Comparison of ENCODE assay signal across 6 cellular contexts in the genomic region with DNA sequence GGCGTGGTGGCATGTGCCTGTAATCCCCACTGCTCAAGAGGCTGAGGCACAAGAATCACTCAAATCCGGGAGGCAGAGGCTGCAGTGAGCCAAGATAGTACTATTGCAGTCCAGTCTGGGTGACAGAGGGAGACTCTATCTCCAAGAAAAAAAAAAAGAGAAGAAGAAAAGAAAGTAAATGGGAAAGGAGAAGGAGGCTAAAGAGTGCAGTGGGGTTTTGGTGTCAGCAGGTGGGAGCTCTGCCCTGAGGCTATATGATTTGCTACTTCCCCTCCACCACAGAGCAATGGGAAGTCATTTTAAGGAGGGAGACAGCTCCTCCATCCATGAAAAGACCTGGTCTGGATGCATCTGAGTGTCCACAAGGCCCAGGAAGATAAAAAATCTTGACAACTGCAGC.
"Had no signal": no experiment of that assay in that cellular context is flagged by ENCODE, and none has a peak within 500 bp of the region (broad histone marks: within the 10 kb centered on the region; RNA-seq: fewer than 3 reads in every experiment).

No MANE protein-coding gene starts in this region.

- H3K4me1 Mint-ChIP-seq: GM23338 had no signal

- H3K4me3 ChIP-seq: GM23338, HAP-1 had no signal

- H3K27ac Mint-ChIP-seq: GM23338 had no signal

- H3K36me3 ChIP-seq: HAP-1 had no signal

- H3K4me1 ChIP-seq: HAP-1 had no signal

- H3K4me2 ChIP-seq: GM23338, KMS-11 had no signal

- DNase-seq: IMR-90, KBM-7 had no signal

- H3K27ac ChIP-seq: KMS-11 had no signal

- ATAC-seq: GM23338, HCT116 had no signal

- H2AFZ ChIP-seq: GM23338 had no signal

- H3K4me3 Mint-ChIP-seq: GM23338 had no signal

- H3K9ac ChIP-seq: KMS-11 had no signal
